In genomic region chr2:129062160-129062912, GRCh38 we compare ENCODE assay signal across 20 cellular contexts.
"Had no signal": no experiment of that assay in that cellular context is flagged by ENCODE, and none has a peak within 500 bp of the region (broad histone marks: within the 10 kb centered on the region; RNA-seq: fewer than 3 reads in every experiment).

No MANE protein-coding gene starts in this region.

- H3K27me3 ChIP-seq: ascending aorta, cardiac muscle cell, esophagus muscularis mucosa, tibial nerve had no signal

- H3K4me3 ChIP-seq: ascending aorta, cardiac muscle cell, esophagus muscularis mucosa, lower lobe of right lung, tibial nerve had no signal

- H3K27ac ChIP-seq: ascending aorta, cardiac muscle cell, esophagus muscularis mucosa, lower lobe of right lung, tibial nerve had no signal

- H3K4me1 ChIP-seq: ascending aorta, esophagus muscularis mucosa, lower lobe of right lung, tibial nerve had no signal

- H3K36me3 ChIP-seq: ascending aorta, cardiac muscle cell, esophagus muscularis mucosa, lower lobe of right lung, tibial nerve had no signal

- ATAC-seq: activated T-cell treated with anti-CD3 and anti-CD28 coated beads, Interleukin-2, amount 50 U/mL, for 4 hours; lower lobe of right lung had no signal

- H3K9me3 ChIP-seq: ascending aorta, esophagus muscularis mucosa, lower lobe of right lung, tibial nerve had no signal

- DNase-seq: activated CD4-positive, alpha-beta T cell treated with anti-CD3 and anti-CD28 coated beads, Interleukin-2, amount 10 ng/mL, durations not matched to agents 7 days and 5 days; activated CD4-positive, CD25-positive, alpha-beta regulatory T cell; activated CD8-positive, alpha-beta memory T cell treated with anti-CD3 and anti-CD28 coated beads, Interleukin-2, amount 50 U/mL, for 4 hours; activated naive CD4-positive, alpha-beta T cell treated with anti-CD3 and anti-CD28 coated beads, Interleukin-2, amount 10 ng/mL, durations not matched to agents 7 days and 5 days; activated T-cell treated with anti-CD3 and anti-CD28 coated beads, Interleukin-2, amount 50 U/mL, for 4 hours; dermis blood vessel endothelial cell; effector memory CD4-positive, alpha-beta T cell; lower lobe of right lung; nephron progenitor cell; nucleus accumbens; stimulated activated CD4-positive, alpha-beta T cell treated with anti-CD3 and anti-CD28 coated beads, Interleukin-2, amount 100 ng/mL, for 24 hours; stimulated activated naive CD4-positive, alpha-beta T cell treated with Interleukin-2 at 50 U/mL for 16 hours; T-helper 1 cell; T-helper 9 cell had no signal

- FAIRE-seq: endothelial cell of umbilical vein, urothelium cell line had no signal
